ENCODE assay signal across 8 cellular contexts in genomic region chr9:114384836-114385411, GRCh38. TPM values are rescaled to one million over a fixed set of nuclear protein-coding genes. Genes with fewer than 3 reads are reported as not detected.
DNase-seq lines count a peak whose midpoint lies in the region; ATAC-seq and TF ChIP-seq lines count a peak whose summit lies in the region.

No MANE protein-coding gene starts in this region.

- no peak for TF ChIP-seq POLR2A in heart left ventricle (IDR thresholded peaks at IDR 0.05)
- no peak for TF ChIP-seq POLR2A in upper lobe of left lung (IDR thresholded peaks at IDR 0.05)

- intact Hi-C loops in heart left ventricle (cut with DNase I) (no loop called here), Right ventricle myocardium inferior (cut with DNase I) (no loop called here)

- H3K4me3 ChIP-seq in heart left ventricle, result peak overlapping the region in 2 of 12 donors; percentile 22 to 77
- no peak overlapping the region for H3K4me3 ChIP-seq in mesodermal cell (ENCODE audit: extremely low read depth, insufficient read depth, low read length, poor library complexity, severe bottlenecking)
- H3K4me3 ChIP-seq in upper lobe of left lung, result peak overlapping the region in 2 of 4 donors; percentile 16 to 28

- H3K27ac ChIP-seq in heart left ventricle, result peak overlapping the region; percentile 2 to 97 (median 66)
- H3K27ac ChIP-seq in mesodermal cell (ENCODE audit: low read depth, low read length, severe bottlenecking), result peak overlapping the region; percentile 72
- H3K27ac ChIP-seq in upper lobe of left lung, result peak overlapping the region; percentile 87 to 95 (median 92)

- H3K27me3 Mint-ChIP-seq in activated naive CD8-positive, alpha-beta T cell, result no peaks in the 10 kb centered on the region

- DNase-seq in heart left ventricle, result no peak
- DNase-seq in Right ventricle myocardium inferior (ENCODE audit: missing footprints), result no peak
- DNase-seq in upper lobe of left lung, result no peak
- no peak for DNase-seq in HT-29 (ENCODE audit: low spot score)
- DNase-seq in NCI-H1092 treated with DMSO at 0.1 percent for 48 hours (lab: John Stamatoyannopoulos, UW), result no peak
- DNase-seq in activated effector memory CD4-positive, alpha-beta T cell treated with anti-CD3 and anti-CD28 coated beads, Interleukin-2, amount 50 U/mL, for 16 hours, result no peak

- TF ChIP-seq EP300 in upper lobe of left lung (IDR thresholded peaks at IDR 0.05), result no peak

- peaks cover 69% of the 10 kb centered on the region for H3K4me1 Mint-ChIP-seq in activated naive CD8-positive, alpha-beta T cell (ENCODE audit: low read depth)

- WGBS in heart left ventricle, 4 donors, result 86 to 93% (median 91%) methylated on average over 7 of the region's 7 CpGs
- WGBS in mesodermal cell (ENCODE audit: insufficient coverage in 2 of 2), 2 experiments, result 88% methylated on average over 7 of the region's 7 CpGs
- WGBS in upper lobe of left lung, 2 donors, result 62 to 71% methylated on average over 6 to 7 of the region's 7 CpGs

- no peaks in the 10 kb centered on the region for H3K9me3 ChIP-seq in heart left ventricle
- no peaks in the 10 kb centered on the region for H3K9me3 ChIP-seq in mesodermal cell (ENCODE audit: control insufficient read depth, low read length)
- H3K9me3 ChIP-seq in upper lobe of left lung, result no peaks in the 10 kb centered on the region

- H3K4me3 Mint-ChIP-seq in activated naive CD8-positive, alpha-beta T cell, result peak overlapping the region; percentile 98

- ATAC-seq in heart left ventricle (no peak), Right ventricle myocardium inferior (no peak), upper lobe of left lung (ENCODE audit: low FRiP score in 2 of 2) (no peak)

- peak overlapping the region; percentile 100 for H3K27ac Mint-ChIP-seq in activated naive CD8-positive, alpha-beta T cell

- H3K27me3 ChIP-seq in heart left ventricle, result no peaks in the 10 kb centered on the region
- H3K27me3 ChIP-seq in upper lobe of left lung, result no peaks in the 10 kb centered on the region

- TF ChIP-seq CTCF in heart left ventricle (IDR thresholded peaks at IDR 0.05), result no peak
- no peak for TF ChIP-seq CTCF in upper lobe of left lung (IDR thresholded peaks at IDR 0.05)

- peaks cover 6% of the 10 kb centered on the region for H3K36me3 Mint-ChIP-seq in activated naive CD8-positive, alpha-beta T cell

- H3K9me3 Mint-ChIP-seq in activated naive CD8-positive, alpha-beta T cell (ENCODE audit: low read depth), result no peaks in the 10 kb centered on the region

- H3K4me1 ChIP-seq in heart left ventricle (peaks cover 0 to 80% (median 52%) of the 10 kb centered on the region in 12 donors), mesodermal cell (ENCODE audit: control insufficient read depth, insufficient read depth, low read length, poor library complexity, severe bottlenecking) (peaks cover 51% of the 10 kb centered on the region), upper lobe of left lung (peaks cover 61 to 84% (median 67%) of the 10 kb centered on the region in 4 donors)

- H3K36me3 ChIP-seq in heart left ventricle, result peaks cover 0 to 13% (median 7%) of the 10 kb centered on the region in 9 donors
- H3K36me3 ChIP-seq in mesodermal cell (ENCODE audit: control insufficient read depth, insufficient read depth, low read length), result peaks cover 16% of the 10 kb centered on the region
- peaks cover 0 to 14% (median 7%) of the 10 kb centered on the region in 4 donors for H3K36me3 ChIP-seq in upper lobe of left lung

RNA-seq across cellular contexts. Expression of gene AKNA, which starts 2.9 kb away (rescaled TPM):
- total RNA-seq in heart left ventricle, result 10 to 100 TPM in 2 of 9 donors, 1 to 10 TPM in 7; 2.5 to 30.8 (median 4.3) TPM
- polyA plus RNA-seq in heart left ventricle, result 1 to 10 TPM; 4.4 to 4.6 TPM
- total RNA-seq in Right ventricle myocardium inferior, result 7.1 TPM
- polyA plus RNA-seq in mesodermal cell (2013, experiment 1 of 2), result 16.7 TPM
- polyA plus RNA-seq in mesodermal cell (2013, experiment 2 of 2), result 14.3 TPM
- total RNA-seq in upper lobe of left lung, result 100 to 1,000 TPM in 1 of 6 donors, 10 to 100 TPM in 5; 38.3 to 152 (median 61.5) TPM
- 6.1 and 7.8 TPM in 2 replicates for total RNA-seq in HT-29 (2014; rRNA removed; shearing (Covaris generic))

RNA-seq across cellular contexts. Expression of gene ORM2, which starts 55.3 kb away (rescaled TPM):
- total RNA-seq in heart left ventricle (not detected), Right ventricle myocardium inferior (not detected), upper lobe of left lung (1 to 10 TPM in 4 of 6 donors, not detected in 2; 2.2 to 5.5 (median 4.0) TPM)
- polyA plus RNA-seq in heart left ventricle, result under 1 TPM in 1 of 2 donors, not detected in 1; 0.14 TPM
- polyA plus RNA-seq in mesodermal cell (2013, experiment 1 of 2), result not detected
- polyA plus RNA-seq in mesodermal cell (2013, experiment 2 of 2), result not detected
- total RNA-seq in HT-29 (2014; rRNA removed; shearing (Covaris generic)), result not detected in 2 replicates
